Comparison of ENCODE assay signal across 8 cellular contexts in genomic region chr11:68271781-68272608, GRCh38. TPM values are rescaled to one million over a fixed set of nuclear protein-coding genes. Genes with fewer than 3 reads are reported as not detected.
DNase-seq lines count a peak whose midpoint lies in the region; ATAC-seq, FAIRE-seq and TF ChIP-seq lines count a peak whose summit lies in the region.

Gene C11orf24 (minus strand): TSS chr11:68271973. CDS start chr11:68263767, 8,206 bp downstream.

- peak within 1 kb of the TSS; percentile 96 for H4K91ac ChIP-seq in trophoblast cell (ENCODE audit: low read depth, low read length)

- peak within 1 kb of the TSS; percentile 86 for H3K23ac ChIP-seq in trophoblast cell (ENCODE audit: low read length)

- TF ChIP-seq CTCF in cardiac muscle cell (IDR thresholded peaks at IDR 0.05; ENCODE audit: low read depth, low read length): no peak
- peak in 2 of 5 experiments; percentile 15 to 57 for TF ChIP-seq CTCF in tibial nerve (IDR thresholded peaks at IDR 0.05)

- TF ChIP-seq POLR2A in GM12891 (IDR thresholded peaks at IDR 0.05; ENCODE audit: low read depth, low read length) (peak; percentile 67), tibial nerve (IDR thresholded peaks at IDR 0.05) (peak; percentile 72 to 94)

- H3K18ac ChIP-seq in trophoblast cell (ENCODE audit: low read length): peak within 1 kb of the TSS; percentile 99

- no peaks in the 10 kb centered on the region for H3K27me3 Mint-ChIP-seq in activated naive CD8-positive, alpha-beta T cell treated with anti-CD3 and anti-CD28 coated beads, Interleukin-2, amount 50 U/mL, for 24 hours

- peaks cover 11% of the 10 kb centered on the region for H3K79me1 ChIP-seq in trophoblast cell (ENCODE audit: low read length)

- peaks cover 8% of the 10 kb centered on the region for H3K79me2 ChIP-seq in trophoblast cell (ENCODE audit: control insufficient read depth, insufficient read depth, low read length, poor library complexity)

- no peaks in the 10 kb centered on the region for H3K9me3 ChIP-seq in cardiac muscle cell (ENCODE audit: low read depth)
- no peaks in the 10 kb centered on the region for H3K9me3 ChIP-seq in trophoblast cell (ENCODE audit: insufficient read depth, low read depth, low read length)
- no peaks in the 10 kb centered on the region for H3K9me3 ChIP-seq in tibial nerve

- FAIRE-seq in GM12891 (lab: Jason Lieb, UNC): peak; percentile 82

- peaks cover 6% of the 10 kb centered on the region for H3K4me1 ChIP-seq in cardiac muscle cell (ENCODE audit: low read depth)
- peaks cover 0 to 4% of the 10 kb centered on the region in 2 experiments for H3K4me1 ChIP-seq in trophoblast cell (ENCODE audit: control insufficient read depth in 1 of 2, insufficient read depth in 2 of 2, low read length in 2 of 2)
- peaks cover 0 to 50% (median 36%) of the 10 kb centered on the region in 4 donors for H3K4me1 ChIP-seq in tibial nerve

- H3K9me3 Mint-ChIP-seq in activated naive CD8-positive, alpha-beta T cell treated with anti-CD3 and anti-CD28 coated beads, Interleukin-2, amount 50 U/mL, for 24 hours: no peaks in the 10 kb centered on the region

- H3K27ac ChIP-seq in cardiac muscle cell: peak within 1 kb of the TSS; percentile 92
- H3K27ac ChIP-seq in trophoblast cell (ENCODE audit: low read depth, low read length): peak within 1 kb of the TSS; percentile 70
- H3K27ac ChIP-seq in tibial nerve: peak within 1 kb of the TSS; percentile 91 to 99 (median 95)

- peaks cover 43% of the 10 kb centered on the region for H3K4me1 Mint-ChIP-seq in activated naive CD8-positive, alpha-beta T cell treated with anti-CD3 and anti-CD28 coated beads, Interleukin-2, amount 50 U/mL, for 24 hours

- H2AK5ac ChIP-seq in trophoblast cell (ENCODE audit: low read length): peak within 1 kb of the TSS; percentile 64

- peak within 1 kb of the TSS; percentile 97 for H3K14ac ChIP-seq in trophoblast cell (ENCODE audit: low read length)

- H2BK12ac ChIP-seq in trophoblast cell (ENCODE audit: low read length): peak within 1 kb of the TSS; percentile 82

- peak within 1 kb of the TSS; percentile 93 for H3K9ac ChIP-seq in trophoblast cell (ENCODE audit: low read length)

- H3K36me3 ChIP-seq in cardiac muscle cell (peaks cover under 1% of the 10 kb centered on the region), trophoblast cell (ENCODE audit: control insufficient read depth in 1 of 2, insufficient read depth in 2 of 2, low read length in 2 of 2) (peaks cover 10 to 13% of the 10 kb centered on the region in 2 experiments), tibial nerve (peaks cover 0 to 12% (median 5%) of the 10 kb centered on the region in 3 donors)

- WGBS in trophoblast cell (ENCODE audit: extremely low coverage, insufficient coverage, insufficient read length): no CpG with 5 or more reads among the region's 71 CpGs
- 0% methylated on average over 14 to 37 of the region's 71 CpGs for WGBS in tibial nerve, 2 donors

- H3K27me3 ChIP-seq in cardiac muscle cell (no peaks in the 10 kb centered on the region), trophoblast cell (ENCODE audit: insufficient read depth, low read length) (no peaks in the 10 kb centered on the region), tibial nerve (no peaks in the 10 kb centered on the region)

- H3K4me3 ChIP-seq in cardiac muscle cell: peak within 1 kb of the TSS; percentile 89
- H3K4me3 ChIP-seq in trophoblast cell (ENCODE audit: low read depth, low read length): peak within 1 kb of the TSS; percentile 91
- peak within 1 kb of the TSS; percentile 66 to 93 (median 81) for H3K4me3 ChIP-seq in tibial nerve

- H3K27ac Mint-ChIP-seq in activated naive CD8-positive, alpha-beta T cell treated with anti-CD3 and anti-CD28 coated beads, Interleukin-2, amount 50 U/mL, for 24 hours: peak within 1 kb of the TSS; percentile 92

- peak within 1 kb of the TSS; percentile 99 for H4K8ac ChIP-seq in trophoblast cell (ENCODE audit: low read depth, low read length)

- TF ChIP-seq EP300 in tibial nerve (IDR thresholded peaks at IDR 0.05): peak; percentile 78 to 90

- peak within 1 kb of the TSS; percentile 99 for H4K12ac ChIP-seq in trophoblast cell (ENCODE audit: low read depth, low read length)

- H3K4me2 ChIP-seq in trophoblast cell (ENCODE audit: low read length): peak within 1 kb of the TSS; percentile 99

- H2BK120ac ChIP-seq in trophoblast cell (ENCODE audit: insufficient read depth, low read length, poor library complexity): peak within 1 kb of the TSS; percentile 97

- H2BK5ac ChIP-seq in trophoblast cell (ENCODE audit: low read depth, low read length, poor library complexity): peak within 1 kb of the TSS; percentile 97

- peak within 1 kb of the TSS; percentile 95 for H2AFZ ChIP-seq in trophoblast cell (ENCODE audit: insufficient read depth, low read length, poor library complexity)

- peak; percentile 90 for ATAC-seq in HG02798 (IDR thresholded peaks at IDR 0.05; ENCODE audit: poor library complexity, unreplicated experiment)
- peak; percentile 94 for ATAC-seq in activated naive CD8-positive, alpha-beta T cell treated with anti-CD3 and anti-CD28 coated beads, Interleukin-2, amount 50 U/mL, for 24 hours

- H3K4ac ChIP-seq in trophoblast cell (ENCODE audit: low read depth, low read length): peak within 1 kb of the TSS; percentile 94

- peaks cover 15% of the 10 kb centered on the region for H3K36me3 Mint-ChIP-seq in activated naive CD8-positive, alpha-beta T cell treated with anti-CD3 and anti-CD28 coated beads, Interleukin-2, amount 50 U/mL, for 24 hours (ENCODE audit: low read depth)

- peak; percentile 94 for DNase-seq in GM12891 (ENCODE audit: insufficient read length, low spot score)
- peak; percentile 86 for DNase-seq in NCI-H1436 (lab: John Stamatoyannopoulos, UW)
- DNase-seq in SW480 (ENCODE audit: low spot score): peak; percentile 96
- DNase-seq in activated naive CD8-positive, alpha-beta T cell treated with anti-CD3 and anti-CD28 coated beads, Interleukin-2, amount 50 U/mL, for 24 hours: peak; percentile 97
- peak; percentile 97 to 98 for DNase-seq in cardiac muscle cell (ENCODE audit: low read depth in 1 of 2, low spot score in 1 of 2)
- peak; percentile 96 to 99 for DNase-seq in trophoblast cell
- DNase-seq in tibial nerve (ENCODE audit: low spot score in 2 of 2): peak; percentile 87 to 90

- peak within 1 kb of the TSS; percentile 96 for H3K4me3 Mint-ChIP-seq in activated naive CD8-positive, alpha-beta T cell treated with anti-CD3 and anti-CD28 coated beads, Interleukin-2, amount 50 U/mL, for 24 hours

TF ChIP-seq in GM12891, 5 proteins besides CTCF, POLR2A, EP300 and RAD21:
- TF ChIP-seq POU2F2 (IDR thresholded peaks at IDR 0.05; ENCODE audit: low read depth, low read length): no peak
- TF ChIP-seq TAF1 (IDR thresholded peaks at IDR 0.05; ENCODE audit: low read depth, low read length): peak; percentile 81
- TF ChIP-seq SPI1 (IDR thresholded peaks at IDR 0.05; ENCODE audit: low read depth, low read length): peak; percentile 33; the same call in 1 of the 2 replicates
- TF ChIP-seq POLR2AphosphoS5 (IDR thresholded peaks at IDR 0.05; ENCODE audit: low read depth, low read length): peak; percentile 74; the same call in 1 of the 2 replicates
- TF ChIP-seq PAX5 (IDR thresholded peaks at IDR 0.05; ENCODE audit: insufficient read depth, low read length, severe bottlenecking): peak; percentile 28
TF ChIP-seq in GM12891: peak in this region for 4.

RNA-seq across cellular contexts. Expression of gene C11orf24, which starts in this region (rescaled TPM):
- 33.0 TPM for polyA plus RNA-seq in GM12891 (2012; ENCODE audit: low read depth, missing spikeins)
- total RNA-seq in cardiac muscle cell (19.2 and 32.0 TPM in 2 replicates), tibial nerve (10 to 100 TPM; 33.3 to 59.4 (median 41.2) TPM)
- polyA plus RNA-seq in cardiac muscle cell: 26.6 and 35.3 TPM in 2 replicates
- 50.4 and 51.7 TPM in 2 replicates for polyA plus RNA-seq in trophoblast cell (2013)

Comparison
In these comparisons a context has a peak if more than half of its experiments do, and no peak if none do; other contexts are left out.
1. Peak in every context shown above with its lines: DNase-seq, ATAC-seq, H3K4me3 ChIP-seq and H3K27ac ChIP-seq.